16 cellular contexts compared by ENCODE assay signal in the genomic region with DNA sequence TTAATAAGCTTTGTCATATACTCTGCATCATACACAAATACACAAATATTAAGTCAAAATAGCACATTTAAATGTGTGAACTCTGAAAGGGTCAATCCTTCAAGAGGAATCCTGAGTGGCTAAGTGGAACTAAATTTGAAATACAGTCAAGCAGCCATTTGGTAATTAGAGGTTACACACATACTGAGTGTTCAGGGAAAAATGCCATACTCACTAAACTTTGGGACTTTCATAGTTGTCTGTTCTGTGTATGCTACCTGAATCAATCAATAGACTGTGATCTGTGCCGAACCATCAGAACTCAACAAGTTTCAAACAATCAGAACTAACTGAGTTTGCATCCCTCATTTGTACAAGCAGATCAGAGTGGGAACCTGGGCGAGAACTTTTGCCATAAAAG. TPM values are rescaled to one million over a fixed set of nuclear protein-coding genes. Genes with fewer than 3 reads are reported as not detected.
DNase-seq lines count a peak whose midpoint lies in the region; FAIRE-seq and TF ChIP-seq lines count a peak whose summit lies in the region.
"Had no signal": no experiment of that assay in that cellular context is flagged by ENCODE, and none has a peak within 500 bp of the region (broad histone marks: within the 10 kb centered on the region; RNA-seq: fewer than 3 reads in every experiment).

No MANE protein-coding gene starts in this region.

- H3K9ac ChIP-seq in adipocyte (ENCODE audit: low read length) (peak overlapping the region; percentile 83), skeletal muscle tissue (ENCODE audit: low read depth in 1 of 3, low read length in 3 of 3) (peak overlapping the region in 2 of 3 donors; percentile 10 to 23)

- no peaks in the 10 kb centered on the region for H4K20me1 ChIP-seq in hepatocyte (ENCODE audit: insufficient read depth, poor library complexity, severe bottlenecking)

- DNase-seq in H54 (ENCODE audit: insufficient read length, low spot score) (no peak), adipocyte (ENCODE audit: low read depth) (no peak), hepatocyte (ENCODE audit: low spot score) (no peak), NCI-H187 treated with DMSO at 0.1 percent for 48 hours (lab: John Stamatoyannopoulos, UW) (no peak), activated gamma-delta T cell (lab: John Stamatoyannopoulos, UW) (no peak), HPDE6-E6E7 (ENCODE audit: extremely low spot score) (no peak), NOMO-1 (lab: John Stamatoyannopoulos, UW; ENCODE audit: unreplicated experiment in 2 of 2) (no peak)
- DNase-seq: activated CD4-positive, CD25-positive, alpha-beta regulatory T cell treated with anti-CD3 and anti-CD28 coated beads, Interleukin-2, amount 50 U/mL, for 72 hours; adrenal gland; effector CD4-positive, alpha-beta T cell; H7; kidney glomerular epithelial cell; MG63; stimulated activated CD4-positive, alpha-beta T cell treated with anti-CD3 and anti-CD28 coated beads, Interleukin-2, amount 100 ng/mL, for 24 hours; T-helper 9 cell had no signal

- H3K4me1 ChIP-seq in adipocyte (ENCODE audit: control insufficient read depth, insufficient read depth, low read length) (peaks cover 79% of the 10 kb centered on the region), hepatocyte (ENCODE audit: insufficient read depth) (no peaks in the 10 kb centered on the region), skeletal muscle tissue (ENCODE audit: control insufficient read depth in 3 of 3, insufficient read depth in 3 of 3, low read length in 3 of 3) (peaks cover 3 to 11% (median 10%) of the 10 kb centered on the region in 3 donors)

- H3K36me3 ChIP-seq in adipocyte (ENCODE audit: control insufficient read depth, insufficient read depth, low read length, severe bottlenecking) (peaks cover 42% of the 10 kb centered on the region), hepatocyte (replicated peaks; ENCODE audit: insufficient read depth, low read depth) (no peaks in the 10 kb centered on the region), skeletal muscle tissue (ENCODE audit: control insufficient read depth in 3 of 3, insufficient read depth in 3 of 3, low read length in 3 of 3) (no peaks in the 10 kb centered on the region)
- H3K36me3 ChIP-seq: adrenal gland had no signal

- H3K9me3 ChIP-seq in adipocyte (ENCODE audit: control insufficient read depth, low read length): no peaks in the 10 kb centered on the region
- H3K9me3 ChIP-seq in hepatocyte (ENCODE audit: low read depth): no peaks in the 10 kb centered on the region
- no peaks in the 10 kb centered on the region for H3K9me3 ChIP-seq in skeletal muscle tissue (ENCODE audit: control insufficient read depth in 3 of 3, low read length in 3 of 3)
- H3K9me3 ChIP-seq: adrenal gland, MG63 had no signal

- no peak for TF ChIP-seq CTCF in hepatocyte (IDR thresholded peaks at IDR 0.05; ENCODE audit: poor library complexity)

- no peaks in the 10 kb centered on the region for H3K9me2 ChIP-seq in hepatocyte (replicated peaks; ENCODE audit: insufficient read depth)

- H3K4me3 ChIP-seq in adipocyte (ENCODE audit: low read length) (peak overlapping the region; percentile 73), hepatocyte (no peak overlapping the region), skeletal muscle tissue (ENCODE audit: low read length in 3 of 3) (peak overlapping the region in 1 of 3 donors; percentile 8)
- H3K4me3 ChIP-seq: adrenal gland, MG63 had no signal

- 98% methylated on average over 2 of the region's 2 CpGs for WGBS in hepatocyte (ENCODE audit: low lambda C conversion rate, missing lambda C conversion rate)

- H3K79me2 ChIP-seq in hepatocyte: peaks cover 69% of the 10 kb centered on the region

- peak overlapping the region; percentile 2 for H3K27ac ChIP-seq in hepatocyte
- H3K27ac ChIP-seq in skeletal muscle tissue (ENCODE audit: low read depth, low read length): no peak overlapping the region
- H3K27ac ChIP-seq: adrenal gland had no signal

- peak; percentile 78 for FAIRE-seq in H54 (lab: Jason Lieb, UNC)

- H3K4me2 ChIP-seq in hepatocyte: peak overlapping the region; percentile 6

- H3K27me3 ChIP-seq in adipocyte (replicated peaks; ENCODE audit: control insufficient read depth, insufficient read depth, low read length): no peaks in the 10 kb centered on the region
- no peaks in the 10 kb centered on the region for H3K27me3 ChIP-seq in hepatocyte
- H3K27me3 ChIP-seq in skeletal muscle tissue (ENCODE audit: control insufficient read depth in 3 of 3, insufficient read depth in 3 of 3, low read length in 3 of 3): no peaks in the 10 kb centered on the region
- H3K27me3 ChIP-seq: adrenal gland, MG63 had no signal

- H2AFZ ChIP-seq in hepatocyte: no peak overlapping the region

- TF ChIP-seq POLR2A in H54 (IDR thresholded peaks at IDR 0.05; ENCODE audit: low read depth, low read length): no peak

RNA-seq across cellular contexts. Expression of gene ANKRD28, which starts 15.3 kb away (rescaled TPM):
- total RNA-seq in hepatocyte (34.5 and 40.6 TPM in 2 replicates), skeletal muscle tissue (43.8 TPM)
- polyA plus RNA-seq in hepatocyte: 12.3 and 17.8 TPM in 2 replicates
